8 cellular contexts compared by ENCODE assay signal in the genomic region with DNA sequence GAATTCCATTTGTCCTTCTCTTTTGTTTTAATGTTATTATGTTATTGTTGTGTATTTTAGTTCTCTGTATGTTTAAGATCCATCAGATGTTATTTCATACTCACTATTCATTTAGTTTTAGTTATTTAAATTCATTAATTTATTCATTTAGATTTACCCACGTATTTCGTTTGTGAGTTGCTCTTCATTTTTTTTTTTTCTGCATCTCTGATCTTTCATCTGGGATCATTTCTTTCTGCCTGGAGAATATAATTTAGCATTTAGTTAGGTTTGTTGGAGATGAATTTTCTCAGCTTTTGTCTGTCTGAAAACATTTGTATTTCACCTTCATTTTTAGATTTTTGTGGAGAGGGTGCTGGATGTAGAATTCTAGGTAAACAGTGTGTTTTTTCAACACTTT.
"Had no signal": no experiment of that assay in that cellular context is flagged by ENCODE, and none has a peak within 500 bp of the region (broad histone marks: within the 10 kb centered on the region; RNA-seq: fewer than 3 reads in every experiment).

No MANE protein-coding gene starts in this region.

- H3K9me3 ChIP-seq: HAP-1 had no signal

- DNase-seq: GM23248, GOT3, H7, IMR-90 had no signal

- FAIRE-seq: HTR-8/SVneo, K562 had no signal

- H2AFZ ChIP-seq: GM23248 had no signal

- H3K27ac ChIP-seq: GM23248 had no signal

- H3K4me3 ChIP-seq: GM23248, HAP-1, K562 had no signal

- ATAC-seq: HCT116, K562 had no signal

- H3K9ac ChIP-seq: GM23248 had no signal

- H3K36me3 ChIP-seq: HAP-1 had no signal
